In genomic region chr20:17964073-17964472, GRCh38 we compare ENCODE assay signal across 9 cellular contexts. TPM values are rescaled to one million over a fixed set of nuclear protein-coding genes. Genes with fewer than 3 reads are reported as not detected.
A peak's percentile ranks its signal among the peaks of the same experiment; 100 is the strongest.
DNase-seq lines count a peak whose midpoint lies in the region; ATAC-seq and TF ChIP-seq lines count a peak whose summit lies in the region.
"Had no signal": no experiment of that assay in that cellular context is flagged by ENCODE, and none has a peak within 500 bp of the region (broad histone marks: within the 10 kb centered on the region; RNA-seq: fewer than 3 reads in every experiment).

No MANE protein-coding gene starts in this region.

- H3K4me1 ChIP-seq in OCI-LY1 (ENCODE audit: insufficient read depth, low read length, severe bottlenecking): peaks cover 75% of the 10 kb centered on the region
- H3K4me1 ChIP-seq in colonic mucosa: peaks cover 21% of the 10 kb centered on the region
- H3K4me1 ChIP-seq in skeletal muscle satellite cell (ENCODE audit: control insufficient read depth, insufficient read depth, low read length): peaks cover 67% of the 10 kb centered on the region
- peaks cover 1 to 2% of the 10 kb centered on the region in 2 donors for H3K4me1 ChIP-seq in aorta (ENCODE audit: control insufficient read depth in 1 of 2, insufficient read depth in 2 of 2, low read length in 2 of 2)

- H2AFZ ChIP-seq in OCI-LY1 (ENCODE audit: low read length): no peak overlapping the region

- H3K9me2 ChIP-seq in OCI-LY1 (ENCODE audit: low read depth, low read length): no peaks in the 10 kb centered on the region

- peak; percentile 49 for DNase-seq in DMS 273 (lab: John Stamatoyannopoulos, UW; ENCODE audit: unreplicated experiment)
- DNase-seq in DMS 273 treated with DMSO at 0.1 percent for 48 hours (lab: John Stamatoyannopoulos, UW): no peak
- no peak for DNase-seq in colonic mucosa
- no peak for DNase-seq in aorta
- DNase-seq in GM19238 (ENCODE audit: insufficient read length, low spot score): no peak
- DNase-seq in HT-29 (ENCODE audit: low spot score): no peak
- DNase-seq: NCI-H1048 had no signal

- H3K9ac ChIP-seq in OCI-LY1 (ENCODE audit: low read length) (peak overlapping the region; percentile 100), colonic mucosa (ENCODE audit: low read depth in 2 of 2, low read length in 2 of 2) (peak overlapping the region in 1 of 2 donors; percentile 95), skeletal muscle satellite cell (ENCODE audit: low read depth, low read length) (no peak overlapping the region)

- peak overlapping the region; percentile 98 for H3K4me2 ChIP-seq in OCI-LY1 (ENCODE audit: low read length)
- peak overlapping the region; percentile 98 for H3K4me2 ChIP-seq in skeletal muscle satellite cell (ENCODE audit: low read length)

- no peak for ATAC-seq in aorta (ENCODE audit: low FRiP score)

- H3K36me3 ChIP-seq in OCI-LY1 (ENCODE audit: insufficient read depth, low read length) (peaks cover 91% of the 10 kb centered on the region), colonic mucosa (no peaks in the 10 kb centered on the region), skeletal muscle satellite cell (ENCODE audit: insufficient read depth, low read length) (peaks cover 15% of the 10 kb centered on the region), aorta (ENCODE audit: control insufficient read depth in 1 of 2, insufficient read depth in 2 of 2, low read length in 1 of 2) (no peaks in the 10 kb centered on the region)

- TF ChIP-seq CTCF in OCI-LY1 (IDR thresholded peaks at IDR 0.05; ENCODE audit: low read length) (no peak), colonic mucosa (IDR thresholded peaks at IDR 0.05) (no peak)

- H3K79me2 ChIP-seq in OCI-LY1 (ENCODE audit: insufficient read depth, low read length): peaks cover 95% of the 10 kb centered on the region

- H3K27ac ChIP-seq in OCI-LY1 (ENCODE audit: low read depth, low read length, poor library complexity, severe bottlenecking) (peak overlapping the region; percentile 28), colonic mucosa (peak overlapping the region; percentile 97), aorta (ENCODE audit: low read depth in 1 of 2, low read length in 2 of 2) (no peak overlapping the region)

- no peaks in the 10 kb centered on the region for H3K27me3 ChIP-seq in OCI-LY1 (ENCODE audit: insufficient read depth, low read length)
- no peaks in the 10 kb centered on the region for H3K27me3 ChIP-seq in colonic mucosa
- H3K27me3 ChIP-seq in skeletal muscle satellite cell (ENCODE audit: control insufficient read depth, insufficient read depth, low read length): no peaks in the 10 kb centered on the region
- H3K27me3 ChIP-seq in aorta (ENCODE audit: control insufficient read depth in 1 of 2, insufficient read depth in 2 of 2, low read length in 1 of 2): no peaks in the 10 kb centered on the region

- no peaks in the 10 kb centered on the region for H3F3A ChIP-seq in OCI-LY1 (ENCODE audit: insufficient read depth, low read length)

- H3K4me3 ChIP-seq in OCI-LY1 (ENCODE audit: low read depth, low read length, poor library complexity, severe bottlenecking) (peak overlapping the region; percentile 98), colonic mucosa (no peak overlapping the region), skeletal muscle satellite cell (ENCODE audit: low read length) (no peak overlapping the region), aorta (ENCODE audit: low read length in 2 of 2) (no peak overlapping the region)

- H3K9me3 ChIP-seq in OCI-LY1 (ENCODE audit: low read length) (no peaks in the 10 kb centered on the region), colonic mucosa (no peaks in the 10 kb centered on the region), skeletal muscle satellite cell (replicated peaks; ENCODE audit: low read length) (no peaks in the 10 kb centered on the region), aorta (ENCODE audit: control insufficient read depth, low read length) (no peaks in the 10 kb centered on the region)

- 89 to 100% methylated on average over 1 of the region's 1 CpG for WGBS in aorta, 2 donors

- intact Hi-C loops in colonic mucosa (cut with DNase I): no loop called here
- intact Hi-C loops in aorta (cut with DNase I): no loop called here

- H4K20me1 ChIP-seq in OCI-LY1 (ENCODE audit: insufficient read depth, low read length): peaks cover 6% of the 10 kb centered on the region

RNA-seq across cellular contexts. Expression of gene SNX5, which starts 4.5 kb away (rescaled TPM):
- total RNA-seq in colonic mucosa (100 to 1,000 TPM; 116 to 119 TPM), aorta (10 to 100 TPM; 51.2 to 70.9 TPM)
- 109 and 122 TPM in 2 replicates for total RNA-seq in skeletal muscle satellite cell (2012; rRNA removed)
- 10 to 100 TPM; 56.1 to 62.5 TPM for polyA plus RNA-seq in aorta
- total RNA-seq in HT-29 (2014; rRNA removed; shearing (Covaris generic)): 181 and 203 TPM in 2 replicates

RNA-seq across cellular contexts. Expression of gene MGME1, which starts 4.7 kb away (rescaled TPM):
- total RNA-seq in colonic mucosa (10 to 100 TPM; 20.5 to 21.1 TPM), aorta (10 to 100 TPM; 10.8 to 14.7 TPM)
- 6.6 and 12.5 TPM in 2 replicates for total RNA-seq in skeletal muscle satellite cell (2012; rRNA removed)
- polyA plus RNA-seq in aorta: 10 to 100 TPM in 1 of 2 donors, 1 to 10 TPM in 1; 8.8 to 13.4 TPM
- 10.9 and 14.0 TPM in 2 replicates for total RNA-seq in HT-29 (2014; rRNA removed; shearing (Covaris generic))

Comparison
In these comparisons a context has a peak if more than half of its experiments do, and no peak if none do; other contexts are left out.
1. H3K27ac ChIP-seq: peak in OCI-LY1 (single experiment) and colonic mucosa (single experiment); none in aorta (0 of 2).